In the genomic region with DNA sequence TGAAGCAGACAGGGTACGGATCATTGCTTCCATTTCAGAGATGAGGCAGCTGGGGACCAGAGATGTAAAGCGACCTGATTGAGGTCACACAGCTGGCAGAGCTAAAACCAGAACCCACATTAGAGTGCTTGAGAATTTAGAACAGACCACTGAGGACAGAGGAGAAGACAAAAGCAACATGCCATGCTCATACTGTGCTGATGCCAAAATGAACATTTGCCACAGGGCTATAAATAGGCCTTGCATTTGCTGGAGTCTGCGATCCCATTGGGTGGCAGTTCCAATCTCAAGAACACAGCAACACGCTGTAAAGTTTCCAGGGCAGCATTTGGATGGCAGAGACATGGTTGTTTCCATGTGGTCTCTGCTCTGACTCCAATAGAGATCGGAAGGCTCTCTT, we compare ENCODE assay signal across 15 cellular contexts.
DNase-seq lines count a peak whose midpoint lies in the region; ATAC-seq and TF ChIP-seq lines count a peak whose summit lies in the region.
"Had no signal": no experiment of that assay in that cellular context is flagged by ENCODE, and none has a peak within 500 bp of the region (broad histone marks: within the 10 kb centered on the region; RNA-seq: fewer than 3 reads in every experiment).

No MANE protein-coding gene starts in this region.

- H3K4me3 ChIP-seq in right cardiac atrium (ENCODE audit: low read length) (no peak overlapping the region), gastrocnemius medialis (no peak overlapping the region)

- H3K36me3 ChIP-seq in gastrocnemius medialis, result no peaks in the 10 kb centered on the region

- no peak for TF ChIP-seq POLR2A in gastrocnemius medialis (IDR thresholded peaks at IDR 0.05)

- no peaks in the 10 kb centered on the region for H3K27me3 ChIP-seq in right cardiac atrium (ENCODE audit: control insufficient read depth, insufficient read depth)
- no peaks in the 10 kb centered on the region for H3K27me3 ChIP-seq in gastrocnemius medialis

- no peak overlapping the region for H3K27ac ChIP-seq in right cardiac atrium (ENCODE audit: low read length)
- peak overlapping the region; percentile 27 for H3K27ac ChIP-seq in temporal lobe (ENCODE audit: low read depth, low read length)
- H3K27ac ChIP-seq in gastrocnemius medialis, result no peak overlapping the region
- H3K27ac ChIP-seq: 22Rv1 had no signal

- WGBS in right cardiac atrium, result 70% methylated on average over 5 of the region's 5 CpGs

- in situ Hi-C loops in gastrocnemius medialis (cut with MboI; ENCODE audit: low sequenced_read_pairs in 4 of 4), result no loop called here

- intact Hi-C loops in right cardiac atrium (cut with DNase I) (no loop called here), gastrocnemius medialis (cut with DNase I; ENCODE audit: low total_unique reads) (no loop called here)

- DNase-seq in DMS 273 (lab: John Stamatoyannopoulos, UW; ENCODE audit: unreplicated experiment), result peak; percentile 8
- no peak for DNase-seq in DMS 273 treated with DMSO at 0.1 percent for 48 hours (lab: John Stamatoyannopoulos, UW)
- DNase-seq in cerebellar cortex (ENCODE audit: low spot score), result peak; percentile 94
- no peak for DNase-seq in right cardiac atrium
- no peak for DNase-seq in gastrocnemius medialis
- DNase-seq in HUDEP-2 (lab: John Stamatoyannopoulos, UW; ENCODE audit: unreplicated experiment in 76 of 76), result no peak
- no peak for DNase-seq in AG08395 (ENCODE audit: low spot score)
- DNase-seq: CD8-positive, alpha-beta memory T cell; HFFc6; NCI-H1048; NCI-H146; NK-92 treated with Interleukin-12 subunit alpha and Interleukin-12 subunit beta, amount 100 ng/mL, for 24 hours; SIG-M5 had no signal

- no peaks in the 10 kb centered on the region for H3K9me3 ChIP-seq in right cardiac atrium (ENCODE audit: control insufficient read depth, low read length)
- no peaks in the 10 kb centered on the region for H3K9me3 ChIP-seq in gastrocnemius medialis

- TF ChIP-seq CTCF in gastrocnemius medialis (IDR thresholded peaks at IDR 0.05 in 4 of 5, conservative IDR thresholded peaks at IDR 0.05 in 1 of 5), result no peak

- H3K4me1 ChIP-seq in right cardiac atrium (ENCODE audit: control insufficient read depth, insufficient read depth, low read length) (no peaks in the 10 kb centered on the region), gastrocnemius medialis (no peaks in the 10 kb centered on the region)

- ATAC-seq in right cardiac atrium (peak; percentile 66 to 78), gastrocnemius medialis (no peak)

Comparison
In these comparisons a context has a peak if more than half of its experiments do, and no peak if none do; other contexts are left out.
1. DNase-seq: peak in DMS 273 (single experiment) and cerebellar cortex (single experiment); none in DMS 273 treated with DMSO at 0.1 percent for 48 hours (single experiment), right cardiac atrium (0 of 3), gastrocnemius medialis (0 of 2), HUDEP-2 (0 of 76) and AG08395 (single experiment).
2. ATAC-seq: peak in right cardiac atrium (2 of 2); none in gastrocnemius medialis (0 of 2).